ENCODE assay signal across 15 cellular contexts in genomic region chr1:211610779-211611556, GRCh38. TPM values are rescaled to one million over a fixed set of nuclear protein-coding genes. Genes with fewer than 3 reads are reported as not detected.
A peak's percentile ranks its signal among the peaks of the same experiment; 100 is the strongest.
DNase-seq lines count a peak whose midpoint lies in the region; ATAC-seq, FAIRE-seq and TF ChIP-seq lines count a peak whose summit lies in the region.
"Had no signal": no experiment of that assay in that cellular context is flagged by ENCODE, and none has a peak within 500 bp of the region (broad histone marks: within the 10 kb centered on the region; RNA-seq: fewer than 3 reads in every experiment).

No MANE protein-coding gene starts in this region.

- FAIRE-seq in frontal cortex (lab: Jason Lieb, UNC), result no peak

- H3K9me2 ChIP-seq in GM23248 (ENCODE audit: insufficient read depth) (no peaks in the 10 kb centered on the region), SK-N-SH (no peaks in the 10 kb centered on the region)

- no peak for ATAC-seq in HG02623 (IDR thresholded peaks at IDR 0.05; ENCODE audit: unreplicated experiment)
- ATAC-seq: upper lobe of right lung had no signal

- H2AFZ ChIP-seq in GM23248 (peak overlapping the region; percentile 61), SK-N-SH (ENCODE audit: low read depth) (peak overlapping the region; percentile 66)

- TF ChIP-seq EP300 in SK-N-SH (IDR thresholded peaks at IDR 0.05; ENCODE audit: borderline replicate concordance in 1 of 2, low read depth in 1 of 2, low read length in 1 of 2), result no peak

- peak; percentile 80 for DNase-seq in GM23248
- peak; percentile 46 for DNase-seq in SK-N-SH
- DNase-seq in frontal cortex (ENCODE audit: low spot score in 2 of 2), result peak; percentile 14 to 46
- DNase-seq in retina, result peak; percentile 41
- DNase-seq in mesendoderm, result no peak
- DNase-seq in activated T-helper 2 cell treated with anti-CD3 and anti-CD28 coated beads, Interferon-gamma antibody, Interleukin-2, Interleukin-4, amounts not matched to agents 10 μg/mL and 5 μg/mL and 100 μg/mL, durations not matched to agents 14 hours and 24 hours and 36 hours (ENCODE audit: low spot score), result no peak
- no peak for DNase-seq in NCI-H146 (lab: John Stamatoyannopoulos, UW)
- DNase-seq: activated CD4-positive, alpha-beta T cell treated with anti-CD3 and anti-CD28 coated beads, Interleukin-2, amount 50 U/mL, for 4 hours; DMS79 treated with DMSO at 0.1 percent for 48 hours; H7; NCI-H1930; stimulated activated CD4-positive, alpha-beta T cell treated with anti-CD3 and anti-CD28 coated beads, Interleukin-4, amount 100 ng/mL, for 24 hours; upper lobe of right lung had no signal

- H3K4me1 Mint-ChIP-seq in activated T-helper 2 cell treated with anti-CD3 and anti-CD28 coated beads, Interferon-gamma antibody, Interleukin-2, Interleukin-4, amounts not matched to agents 10 μg/mL and 5 μg/mL and 100 μg/mL, durations not matched to agents 14 hours and 24 hours and 36 hours (ENCODE audit: low read depth), result peaks cover 16% of the 10 kb centered on the region

- TF ChIP-seq RAD21 in SK-N-SH (IDR thresholded peaks at IDR 0.05; ENCODE audit: low read length), result no peak

- H3K36me3 ChIP-seq in GM23248 (ENCODE audit: low read depth) (no peaks in the 10 kb centered on the region), SK-N-SH (replicated peaks in 1 of 2; ENCODE audit: control insufficient read depth in 1 of 2, insufficient read depth in 2 of 2, low read length in 1 of 2) (no peaks in the 10 kb centered on the region), mesendoderm (ENCODE audit: control insufficient read depth, insufficient read depth, low read length) (no peaks in the 10 kb centered on the region)
- H3K36me3 ChIP-seq: upper lobe of right lung had no signal

- H3K27me3 ChIP-seq in GM23248 (replicated peaks; ENCODE audit: insufficient read depth) (no peaks in the 10 kb centered on the region), SK-N-SH (ENCODE audit: insufficient read depth) (no peaks in the 10 kb centered on the region), mesendoderm (ENCODE audit: insufficient read depth, low read length, poor library complexity) (no peaks in the 10 kb centered on the region)
- H3K27me3 ChIP-seq: upper lobe of right lung had no signal

- H3K4me2 ChIP-seq in GM23248 (ENCODE audit: unreplicated experiment), result no peak overlapping the region
- H3K4me2 ChIP-seq in SK-N-SH, result no peak overlapping the region
- H3K4me2 ChIP-seq in mesendoderm (ENCODE audit: low read length), result no peak overlapping the region

- H3K79me2 ChIP-seq in GM23248 (ENCODE audit: insufficient read depth) (no peaks in the 10 kb centered on the region), SK-N-SH (ENCODE audit: insufficient read depth) (no peaks in the 10 kb centered on the region), mesendoderm (ENCODE audit: control insufficient read depth, insufficient read depth, low read length) (no peaks in the 10 kb centered on the region)

- H3K27ac ChIP-seq in GM23248 (0 out of 2 replicates have a peak overlapping the region, but pooled peaks have one; percentile 5), SK-N-SH (ENCODE audit: low read depth in 2 of 2, low read length in 1 of 2) (peak overlapping the region in 1 of 2 experiments; percentile 6; a peak in 1 of 4 replicates), mesendoderm (ENCODE audit: low read depth, low read length) (no peak overlapping the region)
- H3K27ac ChIP-seq: SK-N-MC, upper lobe of right lung had no signal

- H2BK15ac ChIP-seq in mesendoderm (replicated peaks; ENCODE audit: low read depth), result no peak overlapping the region

- H3K18ac ChIP-seq in mesendoderm (ENCODE audit: low read length), result no peak overlapping the region

- H3K27me3 Mint-ChIP-seq in activated T-helper 2 cell treated with anti-CD3 and anti-CD28 coated beads, Interferon-gamma antibody, Interleukin-2, Interleukin-4, amounts not matched to agents 10 μg/mL and 5 μg/mL and 100 μg/mL, durations not matched to agents 14 hours and 24 hours and 36 hours (ENCODE audit: low read depth), result no peaks in the 10 kb centered on the region

- CTCF ChIA-PET in SK-N-SH (lab: Yijun Ruan, JAX), result interaction anchor here (0.9 to 1.4 kb wide), 4 partner anchors 29 to 38 kb away, joined by 3 to 5 read pairs (median 3); partner anchors contain the start of gene SLC30A1

- TF ChIP-seq CTCF in SK-N-SH (IDR thresholded peaks at IDR 0.05), result no peak

- H3K4me3 ChIP-seq in GM23248, result no peak overlapping the region
- H3K4me3 ChIP-seq in SK-N-SH (ENCODE audit: low read depth in 2 of 2, low read length in 1 of 2), result no peak overlapping the region
- H3K4me3 ChIP-seq in mesendoderm (ENCODE audit: low read length), result no peak overlapping the region
- H3K4me3 ChIP-seq: SK-N-MC, upper lobe of right lung had no signal

- no peak overlapping the region for H3K27ac Mint-ChIP-seq in activated T-helper 2 cell treated with anti-CD3 and anti-CD28 coated beads, Interferon-gamma antibody, Interleukin-2, Interleukin-4, amounts not matched to agents 10 μg/mL and 5 μg/mL and 100 μg/mL, durations not matched to agents 14 hours and 24 hours and 36 hours

- no peak overlapping the region for H2BK120ac ChIP-seq in mesendoderm (ENCODE audit: low read depth, low read length)

- no peak overlapping the region for H4K8ac ChIP-seq in mesendoderm (ENCODE audit: low read depth, low read length)

- H3K9me3 Mint-ChIP-seq in activated T-helper 2 cell treated with anti-CD3 and anti-CD28 coated beads, Interferon-gamma antibody, Interleukin-2, Interleukin-4, amounts not matched to agents 10 μg/mL and 5 μg/mL and 100 μg/mL, durations not matched to agents 14 hours and 24 hours and 36 hours, result no peaks in the 10 kb centered on the region

- no peaks in the 10 kb centered on the region for H3K36me3 Mint-ChIP-seq in activated T-helper 2 cell treated with anti-CD3 and anti-CD28 coated beads, Interferon-gamma antibody, Interleukin-2, Interleukin-4, amounts not matched to agents 10 μg/mL and 5 μg/mL and 100 μg/mL, durations not matched to agents 14 hours and 24 hours and 36 hours (ENCODE audit: low read depth)

- H3F3A ChIP-seq in GM23248 (ENCODE audit: insufficient read depth) (peaks cover 6% of the 10 kb centered on the region), SK-N-SH (replicated peaks; ENCODE audit: insufficient read depth) (peaks cover 16% of the 10 kb centered on the region)

- H4K20me1 ChIP-seq in GM23248 (ENCODE audit: insufficient read depth) (no peaks in the 10 kb centered on the region), SK-N-SH (ENCODE audit: insufficient read depth) (no peaks in the 10 kb centered on the region)

- H3K4me3 Mint-ChIP-seq in activated T-helper 2 cell treated with anti-CD3 and anti-CD28 coated beads, Interferon-gamma antibody, Interleukin-2, Interleukin-4, amounts not matched to agents 10 μg/mL and 5 μg/mL and 100 μg/mL, durations not matched to agents 14 hours and 24 hours and 36 hours (ENCODE audit: low read depth), result no peak overlapping the region

- no peak overlapping the region for H2AK5ac ChIP-seq in mesendoderm (ENCODE audit: low read length)

- no peak overlapping the region for H3K4ac ChIP-seq in mesendoderm (ENCODE audit: low read depth, low read length)

- no peaks in the 10 kb centered on the region for H3K79me1 ChIP-seq in mesendoderm (ENCODE audit: low read length)

- H3K9me3 ChIP-seq in GM23248 (ENCODE audit: low read depth) (no peaks in the 10 kb centered on the region), SK-N-SH (no peaks in the 10 kb centered on the region)
- H3K9me3 ChIP-seq: upper lobe of right lung had no signal

- in situ Hi-C loops in GM23248 (cut with MboI), result no loop called here

- H4K5ac ChIP-seq in mesendoderm (ENCODE audit: low read length), result no peak overlapping the region

- intact Hi-C loops in activated T-helper 2 cell treated with anti-CD3 and anti-CD28 coated beads, Interferon-gamma antibody, Interleukin-2, Interleukin-4, amounts not matched to agents 10 μg/mL and 5 μg/mL and 100 μg/mL, durations not matched to agents 14 hours and 24 hours and 36 hours (cut with micrococcal nuclease), result no loop called here

- no peak overlapping the region for H2BK5ac ChIP-seq in mesendoderm (ENCODE audit: low read length)

- POLR2A ChIA-PET in SK-N-SH (lab: Yijun Ruan, JAX), result no interaction called here

- H3K9ac ChIP-seq in GM23248, result no peak overlapping the region
- H3K9ac ChIP-seq in SK-N-SH, result no peak overlapping the region
- H3K9ac ChIP-seq in mesendoderm (ENCODE audit: low read length), result no peak overlapping the region

- H3K56ac ChIP-seq in mesendoderm (ENCODE audit: low read length), result no peak overlapping the region

- H3K4me1 ChIP-seq in GM23248 (ENCODE audit: insufficient read depth) (peaks cover 18% of the 10 kb centered on the region), SK-N-SH (ENCODE audit: control insufficient read depth in 1 of 2, insufficient read depth in 2 of 2, low read depth in 1 of 2, low read length in 1 of 2) (peaks cover 0 to 18% of the 10 kb centered on the region in 2 experiments; a peak in 1 of 4 replicates), mesendoderm (ENCODE audit: control insufficient read depth, low read depth, low read length) (peaks cover 2% of the 10 kb centered on the region)

- WGBS in GM23248 (ENCODE audit: low coverage in 1 of 2, low lambda C conversion rate in 2 of 2, missing lambda C conversion rate in 2 of 2), 2 experiments, result 26 to 31% methylated on average over 9 of the region's 9 CpGs
- WGBS in SK-N-SH (ENCODE audit: low lambda C conversion rate), result 75% methylated on average over 8 of the region's 9 CpGs
- WGBS in mesendoderm (ENCODE audit: extremely low coverage, insufficient coverage, low lambda C conversion rate), result no CpG with 5 or more reads among the region's 9 CpGs

- H3K23ac ChIP-seq in mesendoderm (ENCODE audit: low read length), result no peak overlapping the region

TF ChIP-seq in SK-N-SH, 30 proteins besides CTCF, POLR2A, EP300 and RAD21 (continues in another document):
- TF ChIP-seq RFX5 (IDR thresholded peaks at IDR 0.05; ENCODE audit: low read length), result no peak
- TF ChIP-seq FOXM1 (IDR thresholded peaks at IDR 0.05; ENCODE audit: low read depth), result no peak
- no peak for TF ChIP-seq GATA2 (CRISPR knock-in tag; IDR thresholded peaks at IDR 0.05)
- TF ChIP-seq SMC3 (IDR thresholded peaks at IDR 0.05; ENCODE audit: low read depth, low read length), result no peak

RNA-seq across cellular contexts. Expression of gene SLC30A1, which starts 32.0 kb away (rescaled TPM):
- total RNA-seq in GM23248 (2014; rRNA removed; shearing (Covaris generic)), result 40.0 and 46.9 TPM in 2 replicates
- 22.7 and 23.0 TPM in 2 replicates for polyA plus RNA-seq in GM23248 (2016; fragmentation: Nextera tagmentation; extraction: Ambion mirVana)
- polyA plus RNA-seq in SK-N-SH (2012; rRNA removed), result 6.9 and 7.2 TPM in 2 replicates
- 8.1 and 9.4 TPM in 2 replicates for polyA plus RNA-seq in SK-N-SH (2012; cell fraction: cytosol; rRNA removed)
- 8.6 and 10.0 TPM in 2 replicates for polyA plus RNA-seq in SK-N-SH (2012; cell fraction: nucleus; rRNA removed)
- 19.2 TPM for total RNA-seq in frontal cortex
- polyA plus RNA-seq in mesendoderm (2013, experiment 1 of 2), result 11.3 TPM
- 10.4 TPM for polyA plus RNA-seq in mesendoderm (2013, experiment 2 of 2)
- total RNA-seq in activated T-helper 2 cell treated with anti-CD3 and anti-CD28 coated beads, Interferon-gamma antibody, Interleukin-2, Interleukin-4, amounts not matched to agents 10 μg/mL and 5 μg/mL and 100 μg/mL, durations not matched to agents 14 hours and 24 hours and 36 hours, result 7.9 and 8.0 TPM in 2 replicates

Comparison
In these comparisons a context has a peak if more than half of its experiments do, and no peak if none do; other contexts are left out.
1. DNase-seq: peak in GM23248 (single experiment), SK-N-SH (single experiment), frontal cortex (2 of 2) and retina (single experiment); none in mesendoderm (single experiment), activated T-helper 2 cell treated with anti-CD3 and anti-CD28 coated beads, Interferon-gamma antibody, Interleukin-2, Interleukin-4, amounts not matched to agents 10 μg/mL and 5 μg/mL and 100 μg/mL, durations not matched to agents 14 hours and 24 hours and 36 hours (single experiment) and NCI-H146 (single experiment).